In the genomic region with DNA sequence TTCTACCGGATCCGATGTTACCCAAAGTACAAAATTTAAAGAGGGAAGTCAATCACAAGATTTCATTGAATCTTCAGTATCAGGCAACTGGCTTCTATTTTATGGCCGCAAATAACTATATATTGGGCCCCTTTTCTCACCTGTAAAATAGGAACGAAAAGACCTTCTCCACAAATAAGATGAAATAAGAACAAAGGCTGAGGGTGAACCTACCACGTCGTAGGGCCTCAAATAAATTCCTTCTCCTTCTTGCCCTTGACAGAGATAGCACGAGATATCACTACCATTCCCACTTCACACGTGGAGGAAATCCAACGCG, we compare ENCODE assay signal across 8 cellular contexts. TPM values are rescaled to one million over a fixed set of nuclear protein-coding genes. Genes with fewer than 3 reads are reported as not detected.
DNase-seq lines count a peak whose midpoint lies in the region; ATAC-seq lines count a peak whose summit lies in the region.

No MANE protein-coding gene starts in this region.

- H3K36me3 Mint-ChIP-seq in activated T-helper 17 cell treated with anti-CD3 and anti-CD28 coated beads, Interleukin-2, amount 50 U/mL, for 72 hours (ENCODE audit: low read depth) = peaks cover 76% of the 10 kb centered on the region

- ATAC-seq in activated T-helper 17 cell treated with anti-CD3 and anti-CD28 coated beads, Interleukin-2, amount 50 U/mL, for 72 hours (replicated peaks) = no peak
- no peak for ATAC-seq in stimulated activated naive CD8-positive, alpha-beta T cell treated with anti-CD3 and anti-CD28 coated beads, Interleukin-15, amount 100 ng/mL, for 72 hours
- ATAC-seq in GM21367 (IDR thresholded peaks at IDR 0.05; ENCODE audit: unreplicated experiment) = no peak

- DNase-seq in NCI-H2171 (lab: John Stamatoyannopoulos, UW) = peak; percentile 16
- no peak for DNase-seq in NCI-H2171 treated with DMSO at 0.1 percent for 48 hours (lab: John Stamatoyannopoulos, UW)
- DNase-seq in stimulated activated naive CD8-positive, alpha-beta T cell treated with anti-CD3 and anti-CD28 coated beads, Interleukin-15, amount 100 ng/mL, for 72 hours = no peak
- no peak for DNase-seq in HT-29 (ENCODE audit: low spot score)
- DNase-seq in KBM-7 = no peak

- H3K9me3 ChIP-seq in iPS-18a (ENCODE audit: control insufficient read depth, low read depth, low read length) = no peaks in the 10 kb centered on the region

- peak overlapping the region; percentile 98 for H3K4me3 Mint-ChIP-seq in activated T-helper 17 cell treated with anti-CD3 and anti-CD28 coated beads, Interleukin-2, amount 50 U/mL, for 72 hours
- H3K4me3 Mint-ChIP-seq in stimulated activated naive CD8-positive, alpha-beta T cell treated with anti-CD3 and anti-CD28 coated beads, Interleukin-15, amount 100 ng/mL, for 72 hours = peak overlapping the region; percentile 94 to 99

- no peaks in the 10 kb centered on the region for H3K9me3 Mint-ChIP-seq in activated T-helper 17 cell treated with anti-CD3 and anti-CD28 coated beads, Interleukin-2, amount 50 U/mL, for 72 hours
- no peaks in the 10 kb centered on the region for H3K9me3 Mint-ChIP-seq in stimulated activated naive CD8-positive, alpha-beta T cell treated with anti-CD3 and anti-CD28 coated beads, Interleukin-15, amount 100 ng/mL, for 72 hours

- H3K36me3 ChIP-seq in iPS-18a (ENCODE audit: control insufficient read depth, low read depth, low read length) = peaks cover 6% of the 10 kb centered on the region

- peak overlapping the region; percentile 98 for H3K27ac ChIP-seq in iPS-18a (ENCODE audit: low read length)

- H3K27me3 ChIP-seq in iPS-18a (ENCODE audit: control insufficient read depth, insufficient read depth, low read length) = no peaks in the 10 kb centered on the region

- in situ Hi-C loops in KBM-7 (cut with MboI; ENCODE audit: low pct_unique_long_range_greater_than_20kb, low sequenced_read_pairs) = no loop called here

- peak overlapping the region; percentile 100 for H3K27ac Mint-ChIP-seq in activated T-helper 17 cell treated with anti-CD3 and anti-CD28 coated beads, Interleukin-2, amount 50 U/mL, for 72 hours
- H3K27ac Mint-ChIP-seq in stimulated activated naive CD8-positive, alpha-beta T cell treated with anti-CD3 and anti-CD28 coated beads, Interleukin-15, amount 100 ng/mL, for 72 hours = peak overlapping the region; percentile 98 to 99

- H3K27me3 Mint-ChIP-seq in activated T-helper 17 cell treated with anti-CD3 and anti-CD28 coated beads, Interleukin-2, amount 50 U/mL, for 72 hours = no peaks in the 10 kb centered on the region
- no peaks in the 10 kb centered on the region for H3K27me3 Mint-ChIP-seq in stimulated activated naive CD8-positive, alpha-beta T cell treated with anti-CD3 and anti-CD28 coated beads, Interleukin-15, amount 100 ng/mL, for 72 hours

- peaks cover 33% of the 10 kb centered on the region for H3K4me1 ChIP-seq in iPS-18a (ENCODE audit: control insufficient read depth, low read depth, low read length)

- peaks cover 14% of the 10 kb centered on the region for H3K4me1 Mint-ChIP-seq in activated T-helper 17 cell treated with anti-CD3 and anti-CD28 coated beads, Interleukin-2, amount 50 U/mL, for 72 hours
- H3K4me1 Mint-ChIP-seq in stimulated activated naive CD8-positive, alpha-beta T cell treated with anti-CD3 and anti-CD28 coated beads, Interleukin-15, amount 100 ng/mL, for 72 hours = peaks cover 38% of the 10 kb centered on the region

- H3K9ac ChIP-seq in iPS-18a (ENCODE audit: low read length) = peak overlapping the region; percentile 99

- H3K4me3 ChIP-seq in iPS-18a (ENCODE audit: low read length) = peak overlapping the region; percentile 92

RNA-seq across cellular contexts. Expression of a gene that starts 0.8 kb away (rescaled TPM):
- 10 to 100 TPM; 30.3 to 52.1 TPM for total RNA-seq in activated T-helper 17 cell treated with anti-CD3 and anti-CD28 coated beads, Interleukin-2, amount 50 U/mL, for 72 hours
- 19.1 and 30.7 TPM in 2 replicates for total RNA-seq in HT-29 (2014; rRNA removed; shearing (Covaris generic))
